ENCODE assay signal across 26 cellular contexts in genomic region chr18:8322486-8322885, GRCh38.
"Had no signal": no experiment of that assay in that cellular context is flagged by ENCODE, and none has a peak within 500 bp of the region (broad histone marks: within the 10 kb centered on the region; RNA-seq: fewer than 3 reads in every experiment).

No MANE protein-coding gene starts in this region.

- H3K4me3 Mint-ChIP-seq: activated CD4-positive, alpha-beta memory T cell treated with anti-CD3 and anti-CD28 coated beads for 36 hours; activated naive CD4-positive, alpha-beta T cell treated with anti-CD3 and anti-CD28 coated beads, Interleukin-2, amount 10 ng/mL, durations not matched to agents 7 days and 5 days; activated T-cell treated with anti-CD3 and anti-CD28 coated beads, Interleukin-2, amount 50 U/mL, for 72 hours; memory B cell; nephron; stimulated activated naive CD8-positive, alpha-beta T cell treated with anti-CD3 and anti-CD28 coated beads, Interleukin-15, Interleukin-2, amounts not matched to agents 100 ng/mL and 50 ng/mL, for 24 hours had no signal

- H3K4me3 ChIP-seq: colonic mucosa, dorsolateral prefrontal cortex, esophagus muscularis mucosa, pancreas, thyroid gland, upper lobe of right lung had no signal

- H3K4me1 Mint-ChIP-seq: activated naive CD4-positive, alpha-beta T cell treated with anti-CD3 and anti-CD28 coated beads, Interleukin-2, amount 10 ng/mL, durations not matched to agents 7 days and 5 days; memory B cell had no signal

- DNase-seq: activated CD4-positive, alpha-beta memory T cell treated with anti-CD3 and anti-CD28 coated beads for 36 hours; activated CD4-positive, alpha-beta T cell treated with anti-CD3 and anti-CD28 coated beads for 48 hours; activated CD4-positive, CD25-positive, alpha-beta regulatory T cell; activated effector memory CD4-positive, alpha-beta T cell treated with Interleukin-2 at 50 U/mL for 16 hours; activated naive CD4-positive, alpha-beta T cell treated with anti-CD3 and anti-CD28 coated beads, Interleukin-2, amount 10 ng/mL, durations not matched to agents 7 days and 5 days; activated T-cell treated with anti-CD3 and anti-CD28 coated beads, Interleukin-2, amount 50 U/mL, for 72 hours; amygdala; colonic mucosa; dorsolateral prefrontal cortex; head of caudate nucleus; hypothalamus; islet precursor cell; left cardiac atrium; pancreas; right cardiac atrium; stimulated activated CD4-positive, alpha-beta T cell treated with anti-CD3 and anti-CD28 coated beads, Interleukin-4, amount 100 ng/mL, for 4 hours; substantia nigra; thyroid gland; upper lobe of right lung had no signal

- ATAC-seq: activated T-cell treated with anti-CD3 and anti-CD28 coated beads, Interleukin-2, amount 50 U/mL, for 72 hours; left cardiac atrium; pancreas; right cardiac atrium; upper lobe of right lung had no signal

- H3K27ac Mint-ChIP-seq: activated CD4-positive, alpha-beta memory T cell treated with anti-CD3 and anti-CD28 coated beads for 36 hours; activated naive CD4-positive, alpha-beta T cell treated with anti-CD3 and anti-CD28 coated beads, Interleukin-2, amount 10 ng/mL, durations not matched to agents 7 days and 5 days; activated T-cell treated with anti-CD3 and anti-CD28 coated beads, Interleukin-2, amount 50 U/mL, for 72 hours; memory B cell; nephron; stimulated activated naive CD8-positive, alpha-beta T cell treated with anti-CD3 and anti-CD28 coated beads, Interleukin-15, Interleukin-2, amounts not matched to agents 100 ng/mL and 50 ng/mL, for 24 hours had no signal

- H3K36me3 ChIP-seq: colonic mucosa, neutrophil, pancreas, thyroid gland had no signal

- FAIRE-seq: bronchial epithelial cell, frontal cortex, pancreas had no signal

- H3K27me3 Mint-ChIP-seq: activated CD4-positive, alpha-beta memory T cell treated with anti-CD3 and anti-CD28 coated beads for 36 hours; activated naive CD4-positive, alpha-beta T cell treated with anti-CD3 and anti-CD28 coated beads, Interleukin-2, amount 10 ng/mL, durations not matched to agents 7 days and 5 days; stimulated activated naive CD8-positive, alpha-beta T cell treated with anti-CD3 and anti-CD28 coated beads, Interleukin-15, Interleukin-2, amounts not matched to agents 100 ng/mL and 50 ng/mL, for 24 hours had no signal

- H3K27me3 ChIP-seq: colonic mucosa, dorsolateral prefrontal cortex, esophagus muscularis mucosa, neutrophil, pancreas, thyroid gland, upper lobe of right lung had no signal

- H3K27ac ChIP-seq: colonic mucosa, dorsolateral prefrontal cortex, esophagus muscularis mucosa, neutrophil, pancreas, thyroid gland, upper lobe of right lung had no signal

- H3K4me1 ChIP-seq: colonic mucosa, pancreas, upper lobe of right lung had no signal

- H3K9me3 Mint-ChIP-seq: activated CD4-positive, alpha-beta memory T cell treated with anti-CD3 and anti-CD28 coated beads for 36 hours; activated naive CD4-positive, alpha-beta T cell treated with anti-CD3 and anti-CD28 coated beads, Interleukin-2, amount 10 ng/mL, durations not matched to agents 7 days and 5 days; nephron had no signal

- H3K9me3 ChIP-seq: colonic mucosa, esophagus muscularis mucosa, neutrophil, pancreas, thyroid gland, upper lobe of right lung had no signal

- H3K36me3 Mint-ChIP-seq: activated CD4-positive, alpha-beta memory T cell treated with anti-CD3 and anti-CD28 coated beads for 36 hours; activated naive CD4-positive, alpha-beta T cell treated with anti-CD3 and anti-CD28 coated beads, Interleukin-2, amount 10 ng/mL, durations not matched to agents 7 days and 5 days; memory B cell had no signal
